Comparison of ENCODE assay signal across 8 cellular contexts in genomic region chr16:83953796-83954576, GRCh38. TPM values are rescaled to one million over a fixed set of nuclear protein-coding genes. Genes with fewer than 3 reads are reported as not detected.
A peak's percentile ranks its signal among the peaks of the same experiment; 100 is the strongest.
DNase-seq lines count a peak whose midpoint lies in the region; TF ChIP-seq lines count a peak whose summit lies in the region.

No MANE protein-coding gene starts in this region.

- H3F3A ChIP-seq in DOHH2 (ENCODE audit: control insufficient read depth, insufficient read depth) (peaks cover 7% of the 10 kb centered on the region), neural cell (ENCODE audit: insufficient read depth, low read length, poor library complexity, severe bottlenecking) (no peaks in the 10 kb centered on the region)

- H3K27ac ChIP-seq in DOHH2 (ENCODE audit: low read depth, low read length) (no peak overlapping the region), neural cell (ENCODE audit: low read length) (no peak overlapping the region)

- H3K9me3 ChIP-seq in DOHH2 (ENCODE audit: control insufficient read depth, insufficient read depth, low read length) (peaks cover 8% of the 10 kb centered on the region; the same call in 1 of the 2 replicates), neural cell (ENCODE audit: low read length) (no peaks in the 10 kb centered on the region)

- H2AFZ ChIP-seq in neural cell (ENCODE audit: low read depth, low read length), result no peak overlapping the region

- H3K79me2 ChIP-seq in DOHH2 (ENCODE audit: control insufficient read depth, low read length) (no peaks in the 10 kb centered on the region), neural cell (replicated peaks; ENCODE audit: insufficient read depth, low read length) (no peaks in the 10 kb centered on the region)

- H3K27me3 ChIP-seq in DOHH2 (ENCODE audit: control insufficient read depth, low read length), result no peaks in the 10 kb centered on the region
- H3K27me3 ChIP-seq in neural cell (ENCODE audit: insufficient read depth, low read depth, low read length), result no peaks in the 10 kb centered on the region

- DNase-seq in HFFc6, result peak; percentile 30
- DNase-seq in SHP77 treated with DMSO at 0.1 percent for 48 hours (lab: John Stamatoyannopoulos, UW), result peak; percentile 15
- peak; percentile 70 for DNase-seq in epithelial cell of esophagus (ENCODE audit: low read depth)
- DNase-seq in D341Med (ENCODE audit: low spot score), result no peak
- DNase-seq in occipital lobe (lab: John Stamatoyannopoulos, UW), result no peak
- no peak for DNase-seq in NCI-H226

- H3K4me1 ChIP-seq in DOHH2 (ENCODE audit: control insufficient read depth, low read length), result no peaks in the 10 kb centered on the region

- H3K4me3 Mint-ChIP-seq in HFFc6, result peak overlapping the region; percentile 87

- no peak for TF ChIP-seq EP300 in neural cell (conservative IDR thresholded peaks at IDR 0.05; ENCODE audit: poor library complexity, severe bottlenecking)

- no peak overlapping the region for H3K9ac ChIP-seq in neural cell (ENCODE audit: low read length)

- H3K4me1 Mint-ChIP-seq in HFFc6 (ENCODE audit: low read depth), result peaks cover 14% of the 10 kb centered on the region

- H4K20me1 ChIP-seq in DOHH2 (ENCODE audit: control insufficient read depth, insufficient read depth, low read depth, low read length) (no peaks in the 10 kb centered on the region), neural cell (ENCODE audit: insufficient read depth) (no peaks in the 10 kb centered on the region)

- no peaks in the 10 kb centered on the region; the same call in 1 of the 2 replicates for H3K27me3 Mint-ChIP-seq in HFFc6 (ENCODE audit: insufficient read depth)

- TF ChIP-seq RAD21 in neural cell (conservative IDR thresholded peaks at IDR 0.05), result no peak

- H3K9me2 ChIP-seq in DOHH2 (replicated peaks; ENCODE audit: control insufficient read depth, low read length), result no peaks in the 10 kb centered on the region
- H3K9me2 ChIP-seq in neural cell (ENCODE audit: insufficient read depth, low read length), result no peaks in the 10 kb centered on the region

- H3K27ac Mint-ChIP-seq in HFFc6, result peak overlapping the region; percentile 82

- H3K36me3 ChIP-seq in DOHH2 (ENCODE audit: control insufficient read depth, low read length), result no peaks in the 10 kb centered on the region
- H3K36me3 ChIP-seq in neural cell (ENCODE audit: insufficient read depth, low read length), result no peaks in the 10 kb centered on the region

- H3K4me3 ChIP-seq in DOHH2 (ENCODE audit: low read length), result no peak overlapping the region
- peak overlapping the region; percentile 60 for H3K4me3 ChIP-seq in epithelial cell of esophagus (ENCODE audit: low read length)
- H3K4me3 ChIP-seq in neural cell (ENCODE audit: low read length), result no peak overlapping the region

- no peaks in the 10 kb centered on the region for H3K36me3 Mint-ChIP-seq in HFFc6 (ENCODE audit: low read depth)

- peak; percentile 51 for TF ChIP-seq CTCF in DOHH2 (IDR thresholded peaks at IDR 0.05; ENCODE audit: low read depth, low read length, poor library complexity, severe bottlenecking)
- peak; percentile 75 for TF ChIP-seq CTCF in HFFc6 (IDR thresholded peaks at IDR 0.05)
- peak; percentile 83 for TF ChIP-seq CTCF in epithelial cell of esophagus (IDR thresholded peaks at IDR 0.05; ENCODE audit: insufficient read depth, low read depth, low read length, missing control alignments)
- TF ChIP-seq CTCF in neural cell (IDR thresholded peaks at IDR 0.05; ENCODE audit: poor library complexity, severe bottlenecking), result peak; percentile 60

- H3K4me2 ChIP-seq in DOHH2 (ENCODE audit: low read length) (no peak overlapping the region), neural cell (ENCODE audit: low read length) (no peak overlapping the region)

- peaks cover 7% of the 10 kb centered on the region for H3K9me3 Mint-ChIP-seq in HFFc6

TF ChIP-seq in neural cell, 6 proteins besides CTCF, POLR2A, EP300 and RAD21:
- TF ChIP-seq TAF1 (IDR thresholded peaks at IDR 0.05; ENCODE audit: low read depth) (no peak), MXI1 (conservative IDR thresholded peaks at IDR 0.05; ENCODE audit: poor library complexity, severe bottlenecking) (no peak)

RNA-seq across cellular contexts. Expression of gene OSGIN1, which starts 0.9 kb away (rescaled TPM):
- 1 to 10 TPM; 3.9 to 8.6 (median 7.7) TPM for total RNA-seq in HFFc6 (2021; fragmentation: NEBNext Ultra II Directional; extraction: Animal tissue kit (Norgen Biotek cat#: 25700))
- polyA plus RNA-seq in neural cell, result 2.1 TPM in 1 of 2 replicates, not detected in the other
- polyA minus RNA-seq in neural cell, result 0.73 and 2.1 TPM in 2 replicates
- total RNA-seq in occipital lobe, result 0.31 TPM

RNA-seq across cellular contexts. Expression of gene NECAB2, which starts 14.1 kb away (rescaled TPM):
- under 1 TPM in 1 of 6 experiments, not detected in 5; 0.40 TPM for total RNA-seq in HFFc6 (2021; fragmentation: NEBNext Ultra II Directional; extraction: Animal tissue kit (Norgen Biotek cat#: 25700))
- polyA plus RNA-seq in neural cell, result 9.6 and 12.5 TPM in 2 replicates
- 4.4 and 5.1 TPM in 2 replicates for polyA minus RNA-seq in neural cell
- total RNA-seq in occipital lobe, result 1.9 TPM

RNA-seq across cellular contexts. Expression of gene MLYCD, which starts 55.1 kb away (rescaled TPM):
- total RNA-seq in HFFc6 (2021; fragmentation: NEBNext Ultra II Directional; extraction: Animal tissue kit (Norgen Biotek cat#: 25700)), result 1 to 10 TPM; 1.4 to 2.5 (median 1.9) TPM
- 2.4 and 3.3 TPM in 2 replicates for polyA plus RNA-seq in neural cell
- polyA minus RNA-seq in neural cell, result 11.0 and 11.2 TPM in 2 replicates
- 3.6 TPM for total RNA-seq in occipital lobe

Comparison
In these comparisons a context has a peak if more than half of its experiments do, and no peak if none do; other contexts are left out.
1. DNase-seq: peak in HFFc6 (single experiment), SHP77 treated with DMSO at 0.1 percent for 48 hours (single experiment) and epithelial cell of esophagus (single experiment); none in D341Med (single experiment), occipital lobe (single experiment) and NCI-H226 (single experiment).
2. Peak in every context shown above with its lines, with median percentiles within 50 percentile points of each other: CTCF ChIP-seq.